ENCODE assay signal across 8 cellular contexts in genomic region chr4:147866532-147867271, GRCh38.
A peak's percentile ranks its signal among the peaks of the same experiment; 100 is the strongest.
DNase-seq lines count a peak whose midpoint lies in the region; ATAC-seq, FAIRE-seq and TF ChIP-seq lines count a peak whose summit lies in the region.

No MANE protein-coding gene starts in this region.

- H3K27me3 Mint-ChIP-seq in activated CD4-positive, alpha-beta T cell treated with anti-CD3 and anti-CD28 coated beads for 36 hours = no peaks in the 10 kb centered on the region

- H3K4me3 Mint-ChIP-seq in activated CD4-positive, alpha-beta T cell treated with anti-CD3 and anti-CD28 coated beads for 36 hours = no peak overlapping the region

- peak; percentile 85 for FAIRE-seq in HepG2 (lab: Jason Lieb, UNC)

- TF ChIP-seq CTCF in coronary artery (IDR thresholded peaks at IDR 0.05) (peak; percentile 89), HepG2 (CRISPR knock-in tag; IDR thresholded peaks at IDR 0.05) (peak; percentile 95)

- no peaks in the 10 kb centered on the region for H4K20me1 ChIP-seq in HepG2 (ENCODE audit: insufficient read depth, low read length)

- H3K27ac ChIP-seq in coronary artery = no peak overlapping the region
- H3K27ac ChIP-seq in HepG2 (ENCODE audit: extremely low read length, insufficient read depth, low read length) = no peak overlapping the region

- H3K9me3 Mint-ChIP-seq in activated CD4-positive, alpha-beta T cell treated with anti-CD3 and anti-CD28 coated beads for 36 hours (ENCODE audit: low read depth) = no peaks in the 10 kb centered on the region

- no peak overlapping the region for H3K27ac Mint-ChIP-seq in activated CD4-positive, alpha-beta T cell treated with anti-CD3 and anti-CD28 coated beads for 36 hours

- H3K4me3 ChIP-seq in coronary artery = no peak overlapping the region
- no peak overlapping the region for H3K4me3 ChIP-seq in HepG2 (replicated peaks in 1 of 3; ENCODE audit: insufficient read depth in 1 of 3, low read depth in 2 of 3, low read length in 3 of 3)

- H3K79me2 ChIP-seq in HepG2 (ENCODE audit: insufficient read depth, low read length) = no peaks in the 10 kb centered on the region

- H2AFZ ChIP-seq in HepG2 (ENCODE audit: low read length) = no peak overlapping the region

- TF ChIP-seq RAD21 in HepG2 (CRISPR knock-in tag; IDR thresholded peaks at IDR 0.05) = peak; percentile 88

- no peak for TF ChIP-seq POLR2A in HepG2 (IDR thresholded peaks at IDR 0.05; ENCODE audit: insufficient read depth in 1 of 2, low read depth in 2 of 2, low read length in 2 of 2)

- H3K9ac ChIP-seq in HepG2 (ENCODE audit: insufficient read depth, low read depth, low read length) = no peak overlapping the region

- ATAC-seq in HG03439 (IDR thresholded peaks at IDR 0.05; ENCODE audit: unreplicated experiment) = peak; percentile 89
- peak; percentile 92 for ATAC-seq in activated CD4-positive, alpha-beta T cell treated with anti-CD3 and anti-CD28 coated beads for 36 hours
- peak; percentile 99 for ATAC-seq in HepG2

- no TSS peak for BruUV-seq in HepG2 (replicated peaks; lab: Mats Ljungman, UMichigan)

- H3K27me3 ChIP-seq in HepG2 (ENCODE audit: control insufficient read depth in 1 of 2, insufficient read depth in 2 of 2, low read length in 2 of 2) = no peaks in the 10 kb centered on the region

- in situ Hi-C loops in HepG2 (cut with HindIII; ENCODE audit: extremely low pct_ligation_motif_present, low pct_unique_long_range_greater_than_20kb) = loop anchor here (10.0 to 25.0 kb wide), 2 partner anchors 162 to 704 kb away; no protein-coding TSS in a partner anchor

- CTCF ChIA-PET in activated CD4-positive, alpha-beta T cell treated with anti-CD3 and anti-CD28 coated beads for 36 hours (lab: Charles Lee) = interaction anchor here (0.6 to 4.5 kb wide), 92 partner anchors 9 to 1560 kb away, joined by 3 to 76 read pairs (median 5); partner anchors contain the start of genes ARHGAP10, PRMT9 and TMEM184C
- CTCF ChIA-PET in HepG2 (lab: Yijun Ruan, JAX; ENCODE audit: low intra/inter-chr PET ratio, low total read pairs) = interaction anchor here (0.7 to 3.6 kb wide), 13 partner anchors 19 to 847 kb away, joined by 3 to 51 read pairs (median 5); partner anchors contain the start of genes PRMT9 and TMEM184C

- no peak overlapping the region for H3K4me2 ChIP-seq in HepG2 (ENCODE audit: low read depth, low read length)

- no peaks in the 10 kb centered on the region for H3K9me3 ChIP-seq in HepG2 (ENCODE audit: low read length)

- DNase-seq in C1 segment of cervical spinal cord (lab: John Stamatoyannopoulos, UW) = peak; percentile 11 to 87 (median 70)
- peak; percentile 55 for DNase-seq in GM19240 (ENCODE audit: insufficient read length, low spot score)
- peak; percentile 72 for DNase-seq in NCI-H446 treated with DMSO at 0.1 percent for 48 hours (lab: John Stamatoyannopoulos, UW)
- DNase-seq in activated CD4-positive, alpha-beta T cell treated with anti-CD3 and anti-CD28 coated beads for 36 hours = peak; percentile 96
- DNase-seq in coronary artery (ENCODE audit: low spot score) = peak; percentile 87
- peak; percentile 78 for DNase-seq in HepG2 (ENCODE audit: low spot score)
- DNase-seq in stimulated activated CD4-positive, alpha-beta T cell treated with anti-CD3 and anti-CD28 coated beads, Interleukin-4, amount 100 ng/mL, for 4 hours = peak; percentile 83 to 86

- intact Hi-C loops in activated CD4-positive, alpha-beta T cell treated with anti-CD3 and anti-CD28 coated beads for 36 hours (cut with DNase I, micrococcal nuclease) = loop anchor here (1.0 to 5.0 kb wide), 8 partner anchors 134 to 706 kb away; partner anchors contain the start of genes ARHGAP10 (in 1 of the 2) and PRMT9 (in 1 of the 2)
- intact Hi-C loops in HepG2 (cut with micrococcal nuclease; ENCODE audit: unreplicated experiment) = loop anchor here (1.0 to 5.0 kb wide), 3 partner anchors 158 to 1396 kb away; partner anchors contain the start of gene PRMT9

- TF ChIP-seq EP300 in HepG2 (IDR thresholded peaks at IDR 0.05; ENCODE audit: low read depth in 2 of 2, low read length in 2 of 2) (no peak), HepG2 (CRISPR knock-in tag; IDR thresholded peaks at IDR 0.05; ENCODE audit: borderline replicate concordance) (no peak)

- no peaks in the 10 kb centered on the region for H3K4me1 ChIP-seq in HepG2 (ENCODE audit: insufficient read depth, low read length)

- no peaks in the 10 kb centered on the region for H3K36me3 ChIP-seq in HepG2 (replicated peaks in 1 of 2; ENCODE audit: control insufficient read depth in 1 of 2, insufficient read depth in 2 of 2, low read length in 2 of 2)

- POLR2A ChIA-PET in activated CD4-positive, alpha-beta T cell treated with anti-CD3 and anti-CD28 coated beads for 36 hours (lab: Charles Lee) = interaction anchor here (0.6 to 0.8 kb wide), 2 partner anchors 210 to 477 kb away, joined by 3 read pairs; no protein-coding TSS in a partner anchor
- POLR2A ChIA-PET in HepG2 (lab: Yijun Ruan, JAX) = no interaction called here

- no peaks in the 10 kb centered on the region for H3K4me1 Mint-ChIP-seq in activated CD4-positive, alpha-beta T cell treated with anti-CD3 and anti-CD28 coated beads for 36 hours

- 2% methylated on average over 2 of the region's 2 CpGs for WGBS in HepG2 (ENCODE audit: low lambda C conversion rate)

- no peaks in the 10 kb centered on the region for H3K36me3 Mint-ChIP-seq in activated CD4-positive, alpha-beta T cell treated with anti-CD3 and anti-CD28 coated beads for 36 hours (ENCODE audit: low read depth)

TF ChIP-seq in HepG2, 621 proteins besides CTCF, POLR2A, EP300 and RAD21 (continues in another document):
- TF ChIP-seq ZNF564 (CRISPR knock-in tag; IDR thresholded peaks at IDR 0.05) (no peak), STAG1 (CRISPR knock-in tag; IDR thresholded peaks at IDR 0.05) (peak; percentile 93), NFAT5 (CRISPR knock-in tag; IDR thresholded peaks at IDR 0.05) (no peak), SMAD3 (CRISPR knock-in tag; IDR thresholded peaks at IDR 0.05) (peak; percentile 61; the same call in 1 of the 2 replicates), MIXL1 (CRISPR knock-in tag; IDR thresholded peaks at IDR 0.05) (peak; percentile 49; the same call in 1 of the 2 replicates), PPARG (CRISPR knock-in tag; conservative IDR thresholded peaks at IDR 0.05) (0 out of 2 replicates have a peak, but pooled peaks have one; percentile 18), TBP (CRISPR knock-in tag; IDR thresholded peaks at IDR 0.05) (no peak), FOSL2 (CRISPR knock-in tag; IDR thresholded peaks at IDR 0.05) (0 out of 2 replicates have a peak, but pooled peaks have one; percentile 19), ZNF652 (CRISPR knock-in tag; IDR thresholded peaks at IDR 0.05; ENCODE audit: borderline replicate concordance, low read depth) (peak; percentile 19; the same call in 1 of the 2 replicates)
